In genomic region chr12:69151254-69151751, GRCh38 we compare ENCODE assay signal across 15 cellular contexts.
DNase-seq lines count a peak whose midpoint lies in the region; ATAC-seq lines count a peak whose summit lies in the region.
"Had no signal": no experiment of that assay in that cellular context is flagged by ENCODE, and none has a peak within 500 bp of the region (broad histone marks: within the 10 kb centered on the region; RNA-seq: fewer than 3 reads in every experiment).

No MANE protein-coding gene starts in this region.

- no peak overlapping the region for H3K4me3 ChIP-seq in skeletal muscle cell (ENCODE audit: low read depth, low read length)

- peak; percentile 8 for DNase-seq in DMS79 (lab: John Stamatoyannopoulos, UW)
- DNase-seq in DMS79 treated with DMSO at 0.1 percent for 48 hours (lab: John Stamatoyannopoulos, UW): no peak
- DNase-seq in NCI-H345 treated with DMSO at 0.1 percent for 48 hours (lab: John Stamatoyannopoulos, UW; ENCODE audit: unreplicated experiment): peak; percentile 11
- peak; percentile 95 for DNase-seq in fibroblast of gingiva (ENCODE audit: low read depth)
- DNase-seq in skeletal muscle cell (ENCODE audit: low read depth): peak; percentile 69
- no peak for DNase-seq in RPMI8226
- DNase-seq: activated CD4-positive, alpha-beta memory T cell treated with anti-CD3 and anti-CD28 coated beads for 36 hours; activated naive CD8-positive, alpha-beta T cell treated with anti-CD3 and anti-CD28 coated beads, Interleukin-2, amount 50 U/mL, for 24 hours; CD8-positive, alpha-beta memory T cell; cerebellar nuclear complex; head of caudate nucleus; NCI-H2081 treated with DMSO at 0.1 percent for 48 hours; stimulated activated CD4-positive, alpha-beta T cell treated with anti-CD3 and anti-CD28 coated beads, Interleukin-15, amount 100 ng/mL, for 24 hours had no signal

- no peak for ATAC-seq in HG02852 (IDR thresholded peaks at IDR 0.05; ENCODE audit: unreplicated experiment)
- no peak for ATAC-seq in GM21515 (IDR thresholded peaks at IDR 0.05; ENCODE audit: unreplicated experiment)
- ATAC-seq: activated naive CD8-positive, alpha-beta T cell treated with anti-CD3 and anti-CD28 coated beads, Interleukin-2, amount 50 U/mL, for 24 hours had no signal

Comparison
In these comparisons a context has a peak if more than half of its experiments do, and no peak if none do; other contexts are left out.
1. DNase-seq: peak in DMS79 (single experiment), NCI-H345 treated with DMSO at 0.1 percent for 48 hours (single experiment), fibroblast of gingiva (single experiment) and skeletal muscle cell (single experiment); none in DMS79 treated with DMSO at 0.1 percent for 48 hours (single experiment) and RPMI8226 (single experiment).